In the genomic region with DNA sequence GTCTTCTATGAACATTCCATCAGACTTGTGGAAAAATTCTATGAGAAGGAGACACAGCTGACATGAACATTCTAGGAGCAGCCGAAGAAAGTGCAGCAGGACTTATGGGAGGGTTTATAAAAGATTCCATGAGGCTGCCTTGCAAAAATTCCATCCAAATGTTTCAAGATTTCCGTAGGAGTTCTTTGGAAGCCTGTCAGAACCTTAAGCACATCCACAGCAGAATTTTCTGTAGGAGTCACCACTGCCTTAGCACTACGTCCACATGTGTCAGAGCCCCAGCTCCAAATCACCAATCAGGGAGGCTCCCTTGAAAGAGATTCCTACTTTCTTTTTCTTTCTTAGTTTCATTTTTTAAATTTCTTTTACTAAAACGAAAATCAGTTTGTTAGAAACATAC, we compare ENCODE assay signal across 1 cellular context.
TF ChIP-seq lines count a peak whose summit lies in the region.

No MANE protein-coding gene starts in this region.

TF ChIP-seq in SK-N-SH, 30 proteins besides CTCF, POLR2A, EP300 and RAD21 (continued from another document):
- TF ChIP-seq, protein P1, sequence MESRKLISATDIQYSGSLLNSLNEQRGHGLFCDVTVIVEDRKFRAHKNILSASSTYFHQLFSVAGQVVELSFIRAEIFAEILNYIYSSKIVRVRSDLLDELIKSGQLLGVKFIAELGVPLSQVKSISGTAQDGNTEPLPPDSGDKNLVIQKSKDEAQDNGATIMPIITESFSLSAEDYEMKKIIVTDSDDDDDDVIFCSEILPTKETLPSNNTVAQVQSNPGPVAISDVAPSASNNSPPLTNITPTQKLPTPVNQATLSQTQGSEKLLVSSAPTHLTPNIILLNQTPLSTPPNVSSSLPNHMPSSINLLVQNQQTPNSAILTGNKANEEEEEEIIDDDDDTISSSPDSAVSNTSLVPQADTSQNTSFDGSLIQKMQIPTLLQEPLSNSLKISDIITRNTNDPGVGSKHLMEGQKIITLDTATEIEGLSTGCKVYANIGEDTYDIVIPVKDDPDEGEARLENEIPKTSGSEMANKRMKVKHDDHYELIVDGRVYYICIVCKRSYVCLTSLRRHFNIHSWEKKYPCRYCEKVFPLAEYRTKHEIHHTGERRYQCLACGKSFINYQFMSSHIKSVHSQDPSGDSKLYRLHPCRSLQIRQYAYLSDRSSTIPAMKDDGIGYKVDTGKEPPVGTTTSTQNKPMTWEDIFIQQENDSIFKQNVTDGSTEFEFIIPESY (IDR thresholded peaks at IDR 0.05; ENCODE audit: borderline replicate concordance, low read depth): no peak
- TF ChIP-seq NFIC (IDR thresholded peaks at IDR 0.05; ENCODE audit: borderline replicate concordance) (no peak), MEF2A (IDR thresholded peaks at IDR 0.05; ENCODE audit: borderline replicate concordance, low read depth) (no peak), YY1 (IDR thresholded peaks at IDR 0.05; ENCODE audit: low read depth) (no peak)
